Comparison of ENCODE assay signal across 25 cellular contexts in the genomic region with DNA sequence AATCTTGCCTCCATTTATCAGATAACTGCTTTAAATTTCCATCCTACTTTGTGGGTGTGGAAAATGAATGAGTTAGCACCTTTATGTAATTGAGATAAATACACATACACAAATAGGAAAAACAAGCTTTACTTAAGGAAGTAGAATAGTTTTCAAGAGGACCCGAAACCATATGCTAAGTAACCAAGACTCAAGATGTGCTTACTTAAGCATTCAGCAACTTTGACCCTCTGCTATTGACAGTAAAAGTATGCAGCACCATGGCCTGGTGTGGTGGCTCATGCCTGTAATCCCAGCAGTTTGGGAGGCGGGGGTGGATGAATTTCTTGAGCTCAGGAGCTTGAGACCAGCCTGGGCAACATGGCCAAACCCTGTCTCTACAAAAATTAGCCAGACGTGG. TPM values are rescaled to one million over a fixed set of nuclear protein-coding genes. Genes with fewer than 3 reads are reported as not detected.
A peak's percentile ranks its signal among the peaks of the same experiment; 100 is the strongest.
DNase-seq lines count a peak whose midpoint lies in the region; ATAC-seq, FAIRE-seq and TF ChIP-seq lines count a peak whose summit lies in the region.
"Had no signal": no experiment of that assay in that cellular context is flagged by ENCODE, and none has a peak within 500 bp of the region (broad histone marks: within the 10 kb centered on the region; RNA-seq: fewer than 3 reads in every experiment).

No MANE protein-coding gene starts in this region.

- H2AFZ ChIP-seq in Karpas-422 (ENCODE audit: low read length): no peak overlapping the region; the same call in 1 of the 2 replicates
- no peak overlapping the region for H2AFZ ChIP-seq in K562 (ENCODE audit: low read depth, low read length)

- H3K9ac ChIP-seq in Karpas-422 (ENCODE audit: low read length): no peak overlapping the region
- H3K9ac ChIP-seq in K562 (ENCODE audit: insufficient read depth in 1 of 2, low read depth in 2 of 2, low read length in 2 of 2): no peak overlapping the region

- intact Hi-C loops in left ventricle myocardium superior (cut with micrococcal nuclease) (no loop called here), left ventricle myocardium inferior (cut with micrococcal nuclease) (no loop called here), K562 (cut with micrococcal nuclease) (no loop called here), body of pancreas (cut with DNase I) (no loop called here)

- no peaks in the 10 kb centered on the region for H3K9me2 ChIP-seq in Karpas-422 (replicated peaks; ENCODE audit: insufficient read depth, low read length)

- TF ChIP-seq RAD21 in K562 (CRISPR knock-in tag; conservative IDR thresholded peaks at IDR 0.05 in 1 of 2, IDR thresholded peaks at IDR 0.05 in 1 of 2): no peak

- peaks cover 55% of the 10 kb centered on the region for H3K27me3 Mint-ChIP-seq in T-helper 2 cell treated with Interferon-gamma antibody and Interleukin-4, amounts not matched to agents 5 μg/mL and 100 μg/mL, for 36 hours (ENCODE audit: low read depth)

- FAIRE-seq in K562 (lab: Jason Lieb, UNC): no peak
- FAIRE-seq: HepG2 had no signal

- H3K36me3 ChIP-seq in left ventricle myocardium inferior (no peaks in the 10 kb centered on the region), Karpas-422 (ENCODE audit: insufficient read depth, low read length) (no peaks in the 10 kb centered on the region), K562 (ENCODE audit: control insufficient read depth, insufficient read depth, low read length) (no peaks in the 10 kb centered on the region), body of pancreas (replicated peaks in 1 of 2; ENCODE audit: insufficient read depth in 1 of 2, low read depth in 2 of 2) (no peaks in the 10 kb centered on the region)
- H3K36me3 ChIP-seq: WERI-Rb-1 had no signal

- TF ChIP-seq EP300 in K562 (IDR thresholded peaks at IDR 0.05; ENCODE audit: low read length): no peak

- no peaks in the 10 kb centered on the region for H4K20me1 ChIP-seq in Karpas-422 (ENCODE audit: insufficient read depth, low read depth, low read length)
- no peaks in the 10 kb centered on the region for H4K20me1 ChIP-seq in K562 (replicated peaks; ENCODE audit: control insufficient read depth, insufficient read depth, low read length)

- H3K4me2 ChIP-seq in Karpas-422 (ENCODE audit: low read depth, low read length, poor library complexity, severe bottlenecking) (no peak overlapping the region), K562 (ENCODE audit: insufficient read depth, low read length) (no peak overlapping the region)

- DNase-seq in left ventricle myocardium superior (no peak), left ventricle myocardium inferior (no peak), Karpas-422 (peak; percentile 51), K562 (ENCODE audit: extremely low read depth in 1 of 4, low spot score in 3 of 4) (no peak), body of pancreas (no peak), amniotic stem cell (lab: John Stamatoyannopoulos, UW) (no peak)
- DNase-seq in T-helper 2 cell treated with Interferon-gamma antibody and Interleukin-4, amounts not matched to agents 5 μg/mL and 100 μg/mL, for 36 hours (ENCODE audit: low spot score): no peak
- DNase-seq: 8988T; activated CD4-positive, alpha-beta T cell treated with anti-CD3 and anti-CD28 coated beads, Interleukin-2, amount 10 ng/mL, durations not matched to agents 24 days and 14 days; activated naive CD8-positive, alpha-beta T cell treated with anti-CD3 and anti-CD28 coated beads, Interleukin-2, amount 50 U/mL, for 24 hours; activated T-cell treated with anti-CD3 and anti-CD28 coated beads, Interleukin-2, amount 50 U/mL, for 48 hours; CD8-positive, alpha-beta memory T cell; islet precursor cell; naive thymus-derived CD8-positive, alpha-beta T cell; NCI-H1105; NCI-H2081; NCI-H226; NCI-H748 treated with DMSO at 0.1 percent for 48 hours; occipital lobe; stimulated activated naive CD8-positive, alpha-beta T cell treated with anti-CD3 and anti-CD28 coated beads, Interleukin-15, Interleukin-2, amounts not matched to agents 100 U/mL and 50 U/mL, for 24 hours; testis; WERI-Rb-1 had no signal

- TF ChIP-seq POLR2A in K562 (conservative IDR thresholded peaks at IDR 0.05): no peak
- no peak for TF ChIP-seq POLR2A in body of pancreas (IDR thresholded peaks at IDR 0.05)

- H3K9me3 Mint-ChIP-seq in T-helper 2 cell treated with Interferon-gamma antibody and Interleukin-4, amounts not matched to agents 5 μg/mL and 100 μg/mL, for 36 hours: peaks cover under 1% of the 10 kb centered on the region
- H3K9me3 Mint-ChIP-seq: activated CD4-positive, alpha-beta T cell treated with anti-CD3 and anti-CD28 coated beads, Interleukin-2, amount 10 ng/mL, durations not matched to agents 24 days and 14 days; activated naive CD8-positive, alpha-beta T cell treated with anti-CD3 and anti-CD28 coated beads, Interleukin-2, amount 50 U/mL, for 24 hours; CD8-positive, alpha-beta memory T cell; naive thymus-derived CD8-positive, alpha-beta T cell had no signal

- WGBS in K562 (ENCODE audit: insufficient coverage, low coverage, missing lambda C conversion rate): 0% methylated on average over 3 of the region's 3 CpGs
- WGBS in body of pancreas, 2 donors: 57 to 72% methylated on average over 3 of the region's 3 CpGs

- H3K27ac ChIP-seq in left ventricle myocardium inferior (replicated peaks) (no peak overlapping the region), Karpas-422 (ENCODE audit: low read length) (no peak overlapping the region), K562 (ENCODE audit: extremely low read depth, low read depth, low read length) (no peak overlapping the region), body of pancreas (peak overlapping the region in 1 of 4 donors; percentile 26)
- H3K27ac ChIP-seq: testis, WERI-Rb-1 had no signal

- H3K4me3 ChIP-seq in left ventricle myocardium inferior (no peak overlapping the region), Karpas-422 (ENCODE audit: low read length) (no peak overlapping the region), K562 (no peak overlapping the region), body of pancreas (no peak overlapping the region)
- H3K4me3 ChIP-seq: testis had no signal

- TF ChIP-seq CTCF in left ventricle myocardium inferior (IDR thresholded peaks at IDR 0.05; ENCODE audit: borderline replicate concordance) (no peak), K562 (IDR thresholded peaks at IDR 0.05 in 2 of 3, conservative IDR thresholded peaks at IDR 0.05 in 1 of 3; ENCODE audit: insufficient read depth in 2 of 3, low read depth in 1 of 3, low read length in 3 of 3) (no peak), body of pancreas (IDR thresholded peaks at IDR 0.05) (no peak)

- CTCF ChIA-PET in K562 (lab: Yijun Ruan, JAX; ENCODE audit: low intra/inter-chr PET ratio): interaction anchor here (0.6 kb wide), 1 partner anchor 648 kb away, joined by 4 read pairs; no protein-coding TSS in a partner anchor

- H3K79me2 ChIP-seq in Karpas-422 (ENCODE audit: low read length) (no peaks in the 10 kb centered on the region), K562 (ENCODE audit: control insufficient read depth, insufficient read depth, low read length) (no peaks in the 10 kb centered on the region)

- in situ Hi-C loops in K562 (cut with MboI): no loop called here

- H3K27me3 ChIP-seq in left ventricle myocardium inferior (ENCODE audit: low read depth) (no peaks in the 10 kb centered on the region), Karpas-422 (ENCODE audit: low read length) (no peaks in the 10 kb centered on the region), K562 (ENCODE audit: control insufficient read depth in 2 of 2, insufficient read depth in 2 of 2, low read length in 2 of 2) (peaks cover 5 to 7% of the 10 kb centered on the region in 2 experiments; a peak in 3 of 5 replicates), body of pancreas (no peaks in the 10 kb centered on the region)
- H3K27me3 ChIP-seq: testis had no signal

- BruUV-seq in K562 (replicated peaks; lab: Mats Ljungman, UMichigan): no TSS peak

- H3K36me3 Mint-ChIP-seq in T-helper 2 cell treated with Interferon-gamma antibody and Interleukin-4, amounts not matched to agents 5 μg/mL and 100 μg/mL, for 36 hours (ENCODE audit: low read depth): peaks cover under 1% of the 10 kb centered on the region
- H3K36me3 Mint-ChIP-seq: CD8-positive, alpha-beta memory T cell; naive thymus-derived CD8-positive, alpha-beta T cell had no signal

- ATAC-seq in left ventricle myocardium superior (peak; percentile 20), K562 (no peak), body of pancreas (no peak), GM18873 (IDR thresholded peaks at IDR 0.05; ENCODE audit: low FRiP score, unreplicated experiment) (no peak)
- ATAC-seq: activated naive CD8-positive, alpha-beta T cell treated with anti-CD3 and anti-CD28 coated beads, Interleukin-2, amount 50 U/mL, for 24 hours; HepG2; naive thymus-derived CD8-positive, alpha-beta T cell; stimulated activated naive CD8-positive, alpha-beta T cell treated with anti-CD3 and anti-CD28 coated beads, Interleukin-15, Interleukin-2, amounts not matched to agents 100 U/mL and 50 U/mL, for 24 hours had no signal

- H3K4me1 ChIP-seq in left ventricle myocardium inferior: no peaks in the 10 kb centered on the region
- H3K4me1 ChIP-seq in Karpas-422 (ENCODE audit: low read length): peaks cover 64% of the 10 kb centered on the region
- no peaks in the 10 kb centered on the region for H3K4me1 ChIP-seq in K562 (replicated peaks in 1 of 2; ENCODE audit: control insufficient read depth in 2 of 2, insufficient read depth in 2 of 2, low read length in 2 of 2)
- no peaks in the 10 kb centered on the region for H3K4me1 ChIP-seq in body of pancreas
- H3K4me1 ChIP-seq: testis had no signal

- H3K4me3 Mint-ChIP-seq in T-helper 2 cell treated with Interferon-gamma antibody and Interleukin-4, amounts not matched to agents 5 μg/mL and 100 μg/mL, for 36 hours: no peak overlapping the region
- H3K4me3 Mint-ChIP-seq: activated CD4-positive, alpha-beta T cell treated with anti-CD3 and anti-CD28 coated beads, Interleukin-2, amount 10 ng/mL, durations not matched to agents 24 days and 14 days; activated naive CD8-positive, alpha-beta T cell treated with anti-CD3 and anti-CD28 coated beads, Interleukin-2, amount 50 U/mL, for 24 hours; CD8-positive, alpha-beta memory T cell; naive thymus-derived CD8-positive, alpha-beta T cell had no signal

- H3K9me1 ChIP-seq in K562 (ENCODE audit: control insufficient read depth, insufficient read depth, low read length): no peaks in the 10 kb centered on the region

- H3K27ac Mint-ChIP-seq in T-helper 2 cell treated with Interferon-gamma antibody and Interleukin-4, amounts not matched to agents 5 μg/mL and 100 μg/mL, for 36 hours: no peak overlapping the region
- H3K27ac Mint-ChIP-seq: activated CD4-positive, alpha-beta T cell treated with anti-CD3 and anti-CD28 coated beads, Interleukin-2, amount 10 ng/mL, durations not matched to agents 24 days and 14 days; activated naive CD8-positive, alpha-beta T cell treated with anti-CD3 and anti-CD28 coated beads, Interleukin-2, amount 50 U/mL, for 24 hours; CD8-positive, alpha-beta memory T cell; naive thymus-derived CD8-positive, alpha-beta T cell had no signal

- H3K9me3 ChIP-seq in left ventricle myocardium inferior (replicated peaks): no peaks in the 10 kb centered on the region
- no peaks in the 10 kb centered on the region for H3K9me3 ChIP-seq in Karpas-422 (ENCODE audit: low read length)
- H3K9me3 ChIP-seq in K562 (replicated peaks; ENCODE audit: control insufficient read depth, insufficient read depth, low read depth, low read length): no peaks in the 10 kb centered on the region
- no peaks in the 10 kb centered on the region for H3K9me3 ChIP-seq in body of pancreas
- H3K9me3 ChIP-seq: testis had no signal

- POLR2A ChIA-PET in K562 (lab: Yijun Ruan, JAX): interaction anchor here (0.6 kb wide), 1 partner anchor 13 kb away, joined by 3 read pairs; no protein-coding TSS in a partner anchor

- H3K4me1 Mint-ChIP-seq in T-helper 2 cell treated with Interferon-gamma antibody and Interleukin-4, amounts not matched to agents 5 μg/mL and 100 μg/mL, for 36 hours (ENCODE audit: low read depth): peaks cover 10% of the 10 kb centered on the region
- H3K4me1 Mint-ChIP-seq: CD8-positive, alpha-beta memory T cell had no signal

RNA-seq across cellular contexts. Expression of a gene that starts 29.9 kb away (rescaled TPM):
- total RNA-seq in left ventricle myocardium superior (0.20 TPM), left ventricle myocardium inferior (0.71 TPM), K562 (2014; rRNA removed) (not detected in 2 replicates), K562 (2014; rRNA removed; fragmentation: Illumina TruSeq; extraction: Trizol) (not detected in 2 replicates), K562 (2015; rRNA removed; fragmentation: Illumina TruSeq; extraction: Trizol) (not detected in 2 replicates), K562 (2021) (not detected in 2 replicates), body of pancreas (not detected)
- total RNA-seq in Karpas-422 (2014; rRNA removed; shearing (Covaris generic); ENCODE audit: low replicate concordance): 0.14 and 0.34 TPM in 2 replicates
- not detected in 2 replicates for total RNA-seq in K562 (2011; cell fraction: chromatin; rRNA removed; ENCODE audit: low replicate concordance)
- total RNA-seq in K562 (2011; cell fraction: nucleolus; rRNA removed): not detected in 2 replicates
- total RNA-seq in K562 (2011; cell fraction: nucleoplasm; rRNA removed): not detected in 2 replicates
- polyA plus RNA-seq in K562 (2011; rRNA removed) (not detected in 2 replicates), K562 (2014; fragmentation: Illumina TruSeq; extraction: Trizol) (not detected in 2 replicates), K562 (2014; fragmentation: Nextera tagmentation; extraction: Ambion mirVana) (not detected), K562 (2014; rRNA removed) (not detected in 2 replicates)
- polyA plus RNA-seq in K562 (2011; cell fraction: cytosol; rRNA removed): not detected in 2 replicates
- not detected in 2 replicates for polyA plus RNA-seq in K562 (2011; cell fraction: nucleus; rRNA removed)
- not detected in 2 replicates for polyA plus RNA-seq in K562 (2012)
- not detected in 2 replicates for polyA minus RNA-seq in K562 (2011; rRNA and poly(A)+ RNA removed)
- polyA minus RNA-seq in K562 (2011; cell fraction: cytosol; rRNA and poly(A)+ RNA removed): not detected in 2 replicates
- not detected in 2 replicates for polyA minus RNA-seq in K562 (2011; cell fraction: nucleus; rRNA and poly(A)+ RNA removed)
- total RNA-seq: activated CD4-positive, alpha-beta T cell treated with anti-CD3 and anti-CD28 coated beads, Interleukin-2, amount 10 ng/mL, durations not matched to agents 24 days and 14 days; CD8-positive, alpha-beta memory T cell; HepG2 had no signal
- polyA plus RNA-seq: CD8-positive, alpha-beta memory T cell; HepG2 had no signal

RNA-seq across cellular contexts. Expression of a gene that starts 45.8 kb away (rescaled TPM):
- total RNA-seq in left ventricle myocardium superior (4.0 TPM), left ventricle myocardium inferior (2.8 TPM), K562 (2014; rRNA removed) (not detected in 2 replicates), K562 (2014; rRNA removed; fragmentation: Illumina TruSeq; extraction: Trizol) (0.11 TPM in 1 of 2 replicates, not detected in the other), K562 (2015; rRNA removed; fragmentation: Illumina TruSeq; extraction: Trizol) (not detected in 2 replicates), K562 (2021) (0.09 and 0.22 TPM in 2 replicates), body of pancreas (10 to 100 TPM in 1 of 2 donors, 1 to 10 TPM in 1; 9.9 to 15.8 TPM)
- total RNA-seq in Karpas-422 (2014; rRNA removed; shearing (Covaris generic); ENCODE audit: low replicate concordance): not detected in 2 replicates
- not detected in 2 replicates for total RNA-seq in K562 (2011; cell fraction: chromatin; rRNA removed; ENCODE audit: low replicate concordance)
- total RNA-seq in K562 (2011; cell fraction: nucleolus; rRNA removed): not detected in 2 replicates
- not detected in 2 replicates for total RNA-seq in K562 (2011; cell fraction: nucleoplasm; rRNA removed)
- polyA plus RNA-seq in K562 (2011; rRNA removed) (not detected in 2 replicates), K562 (2014; fragmentation: Illumina TruSeq; extraction: Trizol) (not detected in 2 replicates), K562 (2014; fragmentation: Nextera tagmentation; extraction: Ambion mirVana) (not detected), K562 (2014; rRNA removed) (0.23 TPM in 1 of 2 replicates, not detected in the other)
- not detected in 2 replicates for polyA plus RNA-seq in K562 (2011; cell fraction: cytosol; rRNA removed)
- 0.09 and 0.24 TPM in 2 replicates for polyA plus RNA-seq in K562 (2011; cell fraction: nucleus; rRNA removed)
- polyA plus RNA-seq in K562 (2012): 0.07 TPM in 1 of 2 replicates, not detected in the other
- 0.06 TPM in 1 of 2 replicates, not detected in the other for polyA minus RNA-seq in K562 (2011; rRNA and poly(A)+ RNA removed)
- not detected in 2 replicates for polyA minus RNA-seq in K562 (2011; cell fraction: cytosol; rRNA and poly(A)+ RNA removed)
- polyA minus RNA-seq in K562 (2011; cell fraction: nucleus; rRNA and poly(A)+ RNA removed): not detected in 2 replicates

RNA-seq across cellular contexts. Expression of a gene that starts 59.0 kb away (rescaled TPM):
- total RNA-seq in left ventricle myocardium superior (1.4 TPM), left ventricle myocardium inferior (0.14 TPM), K562 (2014; rRNA removed) (not detected in 2 replicates), K562 (2014; rRNA removed; fragmentation: Illumina TruSeq; extraction: Trizol) (not detected in 2 replicates), K562 (2015; rRNA removed; fragmentation: Illumina TruSeq; extraction: Trizol) (not detected in 2 replicates), K562 (2021) (0.29 and 0.38 TPM in 2 replicates), body of pancreas (10 to 100 TPM; 11.9 to 12.5 TPM)
- total RNA-seq in Karpas-422 (2014; rRNA removed; shearing (Covaris generic); ENCODE audit: low replicate concordance): not detected in 2 replicates
- not detected in 2 replicates for total RNA-seq in K562 (2011; cell fraction: chromatin; rRNA removed; ENCODE audit: low replicate concordance)
- not detected in 2 replicates for total RNA-seq in K562 (2011; cell fraction: nucleolus; rRNA removed)
- total RNA-seq in K562 (2011; cell fraction: nucleoplasm; rRNA removed): not detected in 2 replicates
- polyA plus RNA-seq in K562 (2011; rRNA removed) (not detected in 2 replicates), K562 (2014; fragmentation: Illumina TruSeq; extraction: Trizol) (not detected in 2 replicates), K562 (2014; fragmentation: Nextera tagmentation; extraction: Ambion mirVana) (not detected), K562 (2014; rRNA removed) (not detected in 2 replicates)
- not detected in 2 replicates for polyA plus RNA-seq in K562 (2011; cell fraction: cytosol; rRNA removed)
- polyA plus RNA-seq in K562 (2011; cell fraction: nucleus; rRNA removed): not detected in 2 replicates
- 0.06 TPM in 1 of 2 replicates, not detected in the other for polyA plus RNA-seq in K562 (2012)
- polyA minus RNA-seq in K562 (2011; rRNA and poly(A)+ RNA removed): not detected in 2 replicates
- not detected in 2 replicates for polyA minus RNA-seq in K562 (2011; cell fraction: cytosol; rRNA and poly(A)+ RNA removed)
- polyA minus RNA-seq in K562 (2011; cell fraction: nucleus; rRNA and poly(A)+ RNA removed): not detected in 2 replicates
- total RNA-seq: activated CD4-positive, alpha-beta T cell treated with anti-CD3 and anti-CD28 coated beads, Interleukin-2, amount 10 ng/mL, durations not matched to agents 24 days and 14 days; HepG2; naive thymus-derived CD8-positive, alpha-beta T cell; OCI-LY7 had no signal
- polyA plus RNA-seq: CD8-positive, alpha-beta memory T cell; HepG2; naive thymus-derived CD8-positive, alpha-beta T cell had no signal
